22 cellular contexts compared by ENCODE assay signal in genomic region chr20:32993484-32994050, GRCh38. TPM values are rescaled to one million over a fixed set of nuclear protein-coding genes. Genes with fewer than 3 reads are reported as not detected.
DNase-seq lines count a peak whose midpoint lies in the region; ATAC-seq and TF ChIP-seq lines count a peak whose summit lies in the region.
"Had no signal": no experiment of that assay in that cellular context is flagged by ENCODE, and none has a peak within 500 bp of the region (broad histone marks: within the 10 kb centered on the region; RNA-seq: fewer than 3 reads in every experiment).

No MANE protein-coding gene starts in this region.

- H4K8ac ChIP-seq in mesendoderm (ENCODE audit: low read depth, low read length): no peak overlapping the region

- H3K27ac Mint-ChIP-seq in activated naive CD4-positive, alpha-beta T cell treated with anti-CD3 and anti-CD28 coated beads for 36 hours: peak overlapping the region; percentile 8
- H3K27ac Mint-ChIP-seq in activated naive CD4-positive, alpha-beta T cell treated with anti-CD3 and anti-CD28 coated beads, Interleukin-2, amount 10 ng/mL, durations not matched to agents 7 days and 5 days: no peak overlapping the region
- H3K27ac Mint-ChIP-seq in CD8-positive, alpha-beta T cell: peak overlapping the region; percentile 67
- H3K27ac Mint-ChIP-seq: H9 had no signal

- no peaks in the 10 kb centered on the region for H4K20me1 ChIP-seq in BLaER1

- H3K36me3 Mint-ChIP-seq in activated naive CD4-positive, alpha-beta T cell treated with anti-CD3 and anti-CD28 coated beads for 36 hours (ENCODE audit: low read depth): no peaks in the 10 kb centered on the region
- H3K36me3 Mint-ChIP-seq in activated naive CD4-positive, alpha-beta T cell treated with anti-CD3 and anti-CD28 coated beads, Interleukin-2, amount 10 ng/mL, durations not matched to agents 7 days and 5 days: peaks cover 7% of the 10 kb centered on the region
- H3K36me3 Mint-ChIP-seq in CD8-positive, alpha-beta T cell: no peaks in the 10 kb centered on the region

- no peak overlapping the region for H2BK15ac ChIP-seq in mesendoderm (replicated peaks; ENCODE audit: low read depth)

- H3K4me1 Mint-ChIP-seq in activated naive CD4-positive, alpha-beta T cell treated with anti-CD3 and anti-CD28 coated beads for 36 hours (ENCODE audit: low read depth): peaks cover 44% of the 10 kb centered on the region
- H3K4me1 Mint-ChIP-seq in activated naive CD4-positive, alpha-beta T cell treated with anti-CD3 and anti-CD28 coated beads, Interleukin-2, amount 10 ng/mL, durations not matched to agents 7 days and 5 days: peaks cover 13% of the 10 kb centered on the region
- H3K4me1 Mint-ChIP-seq in CD8-positive, alpha-beta T cell (ENCODE audit: low read depth): peaks cover 48% of the 10 kb centered on the region
- H3K4me1 Mint-ChIP-seq: H9 had no signal

- no peak overlapping the region for H2BK5ac ChIP-seq in mesendoderm (ENCODE audit: low read length)

- no peak overlapping the region for H4K5ac ChIP-seq in mesendoderm (ENCODE audit: low read length)

- peak; percentile 38 for DNase-seq in activated naive CD4-positive, alpha-beta T cell treated with anti-CD3 and anti-CD28 coated beads for 36 hours
- DNase-seq in activated naive CD4-positive, alpha-beta T cell treated with anti-CD3 and anti-CD28 coated beads, Interleukin-2, amount 10 ng/mL, durations not matched to agents 7 days and 5 days: no peak
- DNase-seq in CD8-positive, alpha-beta T cell: peak in 2 of 7 experiments; percentile 23 to 36
- no peak for DNase-seq in mesendoderm
- DNase-seq in activated effector memory CD4-positive, alpha-beta T cell treated with anti-CD3 and anti-CD28 coated beads, Interleukin-2, amount 50 U/mL, for 16 hours: no peak
- DNase-seq: C1 segment of cervical spinal cord, DMS 273 treated with DMSO at 0.1 percent for 48 hours, DND-41, H9, NCI-H1417 treated with DMSO at 0.1 percent for 48 hours, NCI-H187 treated with DMSO at 0.1 percent for 48 hours, NCI-H2227 treated with DMSO at 0.1 percent for 48 hours, NCI-H510A treated with DMSO at 0.1 percent for 48 hours, NCI-H774, SHP77 treated with DMSO at 0.1 percent for 48 hours had no signal

- no peaks in the 10 kb centered on the region for H3K79me1 ChIP-seq in mesendoderm (ENCODE audit: low read length)

- peak overlapping the region; percentile 83 for H3K4me2 ChIP-seq in BLaER1
- H3K4me2 ChIP-seq in mesendoderm (ENCODE audit: low read length): no peak overlapping the region
- H3K4me2 ChIP-seq: KMS-11 had no signal

- H3K27me3 ChIP-seq in BLaER1 (no peaks in the 10 kb centered on the region), mesendoderm (ENCODE audit: insufficient read depth, low read length, poor library complexity) (no peaks in the 10 kb centered on the region)
- H3K27me3 ChIP-seq in CD8-positive, alpha-beta T cell (ENCODE audit: insufficient read depth, low read length): no peaks in the 10 kb centered on the region

- peaks cover 20% of the 10 kb centered on the region for H3K9me3 ChIP-seq in BLaER1
- H3K9me3 ChIP-seq in CD8-positive, alpha-beta T cell (ENCODE audit: low read length): no peaks in the 10 kb centered on the region

- CTCF ChIA-PET in activated naive CD4-positive, alpha-beta T cell treated with anti-CD3 and anti-CD28 coated beads for 36 hours (lab: Charles Lee): interaction anchor here (1.2 to 1.3 kb wide), 2 partner anchors 11 to 21 kb away, joined by 3 to 5 read pairs; partner anchors contain the start of gene SUN5
- CTCF ChIA-PET in activated naive CD4-positive, alpha-beta T cell treated with anti-CD3 and anti-CD28 coated beads, Interleukin-2, amount 10 ng/mL, durations not matched to agents 7 days and 5 days (lab: Charles Lee): interaction anchor here (0.9 kb wide), 1 partner anchor 11 kb away, joined by 3 read pairs; the partner anchor contains the start of gene SUN5
- CTCF ChIA-PET in CD8-positive, alpha-beta T cell (lab: Charles Lee): interaction anchor here (0.7 to 2.7 kb wide), 2 partner anchors 48 to 58 kb away, joined by 3 to 12 read pairs; no protein-coding TSS in a partner anchor

- H3K79me2 ChIP-seq in mesendoderm (ENCODE audit: control insufficient read depth, insufficient read depth, low read length): no peaks in the 10 kb centered on the region

- no peak overlapping the region for H3K23ac ChIP-seq in mesendoderm (ENCODE audit: low read length)

- no peak overlapping the region for H3K4ac ChIP-seq in mesendoderm (ENCODE audit: low read depth, low read length)

- H3K9ac ChIP-seq in BLaER1: no peak overlapping the region; the same call in 1 of the 2 replicates
- no peak overlapping the region for H3K9ac ChIP-seq in mesendoderm (ENCODE audit: low read length)
- H3K9ac ChIP-seq: KMS-11 had no signal

- H3K4me3 Mint-ChIP-seq in activated naive CD4-positive, alpha-beta T cell treated with anti-CD3 and anti-CD28 coated beads for 36 hours: no peak overlapping the region
- no peak overlapping the region for H3K4me3 Mint-ChIP-seq in activated naive CD4-positive, alpha-beta T cell treated with anti-CD3 and anti-CD28 coated beads, Interleukin-2, amount 10 ng/mL, durations not matched to agents 7 days and 5 days
- H3K4me3 Mint-ChIP-seq in CD8-positive, alpha-beta T cell: no peak overlapping the region
- H3K4me3 Mint-ChIP-seq: H9 had no signal

- peaks cover 50% of the 10 kb centered on the region for H3K4me1 ChIP-seq in BLaER1
- H3K4me1 ChIP-seq in CD8-positive, alpha-beta T cell (ENCODE audit: insufficient read depth, low read length): peaks cover 38% of the 10 kb centered on the region
- H3K4me1 ChIP-seq in mesendoderm (ENCODE audit: control insufficient read depth, low read depth, low read length): no peaks in the 10 kb centered on the region

- no peak overlapping the region for H3K4me3 ChIP-seq in BLaER1
- H3K4me3 ChIP-seq in CD8-positive, alpha-beta T cell (ENCODE audit: low read depth, low read length): no peak overlapping the region
- no peak overlapping the region for H3K4me3 ChIP-seq in mesendoderm (ENCODE audit: low read length)

- peak overlapping the region; percentile 90 for H3K27ac ChIP-seq in BLaER1
- H3K27ac ChIP-seq in CD8-positive, alpha-beta T cell (ENCODE audit: low read depth, low read length): no peak overlapping the region
- H3K27ac ChIP-seq in mesendoderm (ENCODE audit: low read depth, low read length): no peak overlapping the region
- H3K27ac ChIP-seq: KMS-11 had no signal

- TF ChIP-seq CTCF in CD8-positive, alpha-beta T cell (IDR thresholded peaks at IDR 0.05): no peak

- ATAC-seq in CD8-positive, alpha-beta T cell: peak; percentile 79
- ATAC-seq in GM18909 (IDR thresholded peaks at IDR 0.05; ENCODE audit: poor library complexity, unreplicated experiment): no peak

- no peaks in the 10 kb centered on the region for H3K27me3 Mint-ChIP-seq in activated naive CD4-positive, alpha-beta T cell treated with anti-CD3 and anti-CD28 coated beads for 36 hours (ENCODE audit: low read depth)
- H3K27me3 Mint-ChIP-seq in activated naive CD4-positive, alpha-beta T cell treated with anti-CD3 and anti-CD28 coated beads, Interleukin-2, amount 10 ng/mL, durations not matched to agents 7 days and 5 days: no peaks in the 10 kb centered on the region
- no peaks in the 10 kb centered on the region for H3K27me3 Mint-ChIP-seq in CD8-positive, alpha-beta T cell (ENCODE audit: low read depth)

- H3K36me3 ChIP-seq in BLaER1 (no peaks in the 10 kb centered on the region), mesendoderm (ENCODE audit: control insufficient read depth, insufficient read depth, low read length) (no peaks in the 10 kb centered on the region)
- H3K36me3 ChIP-seq in CD8-positive, alpha-beta T cell (ENCODE audit: insufficient read depth, low read length): no peaks in the 10 kb centered on the region

- H3K9me3 Mint-ChIP-seq in activated naive CD4-positive, alpha-beta T cell treated with anti-CD3 and anti-CD28 coated beads for 36 hours: peaks cover 5% of the 10 kb centered on the region
- H3K9me3 Mint-ChIP-seq in activated naive CD4-positive, alpha-beta T cell treated with anti-CD3 and anti-CD28 coated beads, Interleukin-2, amount 10 ng/mL, durations not matched to agents 7 days and 5 days: peaks cover 23% of the 10 kb centered on the region
- H3K9me3 Mint-ChIP-seq in CD8-positive, alpha-beta T cell: peaks cover 11% of the 10 kb centered on the region
- H3K9me3 Mint-ChIP-seq: H9 had no signal

- intact Hi-C loops in activated naive CD4-positive, alpha-beta T cell treated with anti-CD3 and anti-CD28 coated beads for 36 hours (cut with micrococcal nuclease): no loop called here
- intact Hi-C loops in CD8-positive, alpha-beta T cell (cut with DNase I, micrococcal nuclease): loop anchor here in 1 of 2 experiments (5.0 kb wide), 1 partner anchor 46 kb away; no protein-coding TSS in a partner anchor

- H2AK5ac ChIP-seq in mesendoderm (ENCODE audit: low read length): no peak overlapping the region

- H2BK120ac ChIP-seq in mesendoderm (ENCODE audit: low read depth, low read length): peak overlapping the region; percentile 40

- H3K18ac ChIP-seq in mesendoderm (ENCODE audit: low read length): no peak overlapping the region

- POLR2A ChIA-PET in CD8-positive, alpha-beta T cell (lab: Charles Lee): no interaction called here

- H3K56ac ChIP-seq in mesendoderm (ENCODE audit: low read length): peak overlapping the region; percentile 36

- no CpG with 5 or more reads among the region's 8 CpGs for whole genome bisulfite sequencing in mesendoderm (ENCODE audit: extremely low coverage, insufficient coverage, low lambda C conversion rate)

RNA-seq across cellular contexts. Expression of gene SUN5, which starts 10.7 kb away (rescaled TPM):
- not detected for total RNA-seq in activated naive CD4-positive, alpha-beta T cell treated with anti-CD3 and anti-CD28 coated beads for 36 hours
- total RNA-seq in CD8-positive, alpha-beta T cell: not detected
- not detected for polyA plus RNA-seq in mesendoderm (2013, experiment 1 of 2)
- not detected for polyA plus RNA-seq in mesendoderm (2013, experiment 2 of 2)
- total RNA-seq: G401, H9, HT1080, M059J, OCI-LY7 had no signal

RNA-seq across cellular contexts. Expression of gene BPIFB2, which starts 13.9 kb away (rescaled TPM):
- not detected for total RNA-seq in activated naive CD4-positive, alpha-beta T cell treated with anti-CD3 and anti-CD28 coated beads for 36 hours
- total RNA-seq in CD8-positive, alpha-beta T cell: not detected
- polyA plus RNA-seq in mesendoderm (2013, experiment 1 of 2): 0.10 TPM
- polyA plus RNA-seq in mesendoderm (2013, experiment 2 of 2): 0.11 TPM
- total RNA-seq: G401, H9, HT1080, M059J, OCI-LY7 had no signal

RNA-seq across cellular contexts. Expression of gene BPIFB6, which starts 37.9 kb away (rescaled TPM):
- not detected for total RNA-seq in activated naive CD4-positive, alpha-beta T cell treated with anti-CD3 and anti-CD28 coated beads for 36 hours
- not detected for total RNA-seq in CD8-positive, alpha-beta T cell
- polyA plus RNA-seq in mesendoderm (2013, experiment 1 of 2): not detected
- not detected for polyA plus RNA-seq in mesendoderm (2013, experiment 2 of 2)
- total RNA-seq: G401, H9, HT1080, M059J, OCI-LY7 had no signal
